ENCODE assay signal across 18 cellular contexts in genomic region chr4:56007154-56007553, GRCh38. TPM values are rescaled to one million over a fixed set of nuclear protein-coding genes. Genes with fewer than 3 reads are reported as not detected.
DNase-seq lines count a peak whose midpoint lies in the region; ATAC-seq and TF ChIP-seq lines count a peak whose summit lies in the region.
"Had no signal": no experiment of that assay in that cellular context is flagged by ENCODE, and none has a peak within 500 bp of the region (broad histone marks: within the 10 kb centered on the region; RNA-seq: fewer than 3 reads in every experiment).

No MANE protein-coding gene starts in this region.

- H3K27ac Mint-ChIP-seq in GM23338 (no peak overlapping the region), endodermal cell (no peak overlapping the region), nephron progenitor cell (no peak overlapping the region)
- H3K27ac Mint-ChIP-seq: CD4-positive, alpha-beta T cell had no signal

- TF ChIP-seq CTCF in GM23338 (conservative IDR thresholded peaks at IDR 0.05; ENCODE audit: low read depth in 2 of 2) (peak; percentile 30 to 52; a peak in 3 of 4 replicates), endodermal cell (conservative IDR thresholded peaks at IDR 0.05) (peak; percentile 49), nephron progenitor cell (IDR thresholded peaks at IDR 0.05) (no peak), transverse colon (IDR thresholded peaks at IDR 0.05) (no peak)

- DNase-seq in GM23338 (ENCODE audit: low spot score) (peak; percentile 33), SK-MEL-5 (ENCODE audit: low read depth, low spot score) (peak; percentile 21), endodermal cell (peak; percentile 51), nephron progenitor cell (peak; percentile 15), foreskin melanocyte (no peak), transverse colon (no peak)
- DNase-seq: ACHN; Calu3; CD4-positive, alpha-beta T cell; DMS153; DMS79 treated with DMSO at 0.1 percent for 48 hours; EL; GOT3 had no signal

- H3K4me1 ChIP-seq in GM23338 (ENCODE audit: insufficient read depth) (no peaks in the 10 kb centered on the region), endodermal cell (ENCODE audit: control insufficient read depth, insufficient read depth, low read length) (no peaks in the 10 kb centered on the region), transverse colon (no peaks in the 10 kb centered on the region)

- ATAC-seq in GM23338, result peak; percentile 74
- no peak for ATAC-seq in HG02610 (IDR thresholded peaks at IDR 0.05; ENCODE audit: unreplicated experiment)
- no peak for ATAC-seq in GM21723 (IDR thresholded peaks at IDR 0.05; ENCODE audit: unreplicated experiment)
- ATAC-seq: HCT116 had no signal

- H3K27ac ChIP-seq in GM23338 (ENCODE audit: low read depth) (no peak overlapping the region), endodermal cell (ENCODE audit: low read depth, low read length) (no peak overlapping the region), transverse colon (no peak overlapping the region)
- H3K27ac ChIP-seq: BLaER1 treated with 17β-estradiol and CSF1 and Interleukin-3, amounts not matched to agents 10 nM and 100 nM had no signal

- peaks cover 6% of the 10 kb centered on the region for H3K9me3 ChIP-seq in endodermal cell (ENCODE audit: control insufficient read depth, low read length)
- no peaks in the 10 kb centered on the region for H3K9me3 ChIP-seq in transverse colon

- no peak overlapping the region for H2AFZ ChIP-seq in GM23338

- H3K4me1 Mint-ChIP-seq in GM23338, result no peaks in the 10 kb centered on the region
- H3K4me1 Mint-ChIP-seq in endodermal cell, result no peaks in the 10 kb centered on the region
- no peaks in the 10 kb centered on the region for H3K4me1 Mint-ChIP-seq in nephron progenitor cell

- no peaks in the 10 kb centered on the region for H3F3A ChIP-seq in GM23338 (replicated peaks; ENCODE audit: low read depth)

- no peak for TF ChIP-seq POLR2A in transverse colon (IDR thresholded peaks at IDR 0.05)

- no peak overlapping the region for H3K4me2 ChIP-seq in GM23338
- H3K4me2 ChIP-seq: BLaER1 treated with 17β-estradiol and CSF1 and Interleukin-3, amounts not matched to agents 10 nM and 100 nM had no signal

- no peak overlapping the region for H3K4me3 Mint-ChIP-seq in GM23338
- no peak overlapping the region for H3K4me3 Mint-ChIP-seq in endodermal cell
- H3K4me3 Mint-ChIP-seq in nephron progenitor cell, result no peak overlapping the region
- H3K4me3 Mint-ChIP-seq: CD4-positive, alpha-beta T cell; IgD-negative memory B cell had no signal

- H3K9ac ChIP-seq in endodermal cell (ENCODE audit: extremely low read depth, low read length, poor library complexity, severe bottlenecking), result no peak overlapping the region
- H3K9ac ChIP-seq: BLaER1 treated with 17β-estradiol and CSF1 and Interleukin-3, amounts not matched to agents 10 nM and 100 nM had no signal

- intact Hi-C loops in transverse colon (cut with DNase I; ENCODE audit: low total_unique reads), result no loop called here

- in situ Hi-C loops in SK-MEL-5 (cut with HindIII; ENCODE audit: low pct_unique_long_range_greater_than_20kb, low sequenced_read_pairs), result no loop called here
- in situ Hi-C loops in transverse colon (cut with MboI; ENCODE audit: low pct_ligation_motif_present in 1 of 4, low pct_unique_long_range_greater_than_20kb in 1 of 4, low sequenced_read_pairs in 3 of 4), result no loop called here

- no peaks in the 10 kb centered on the region for H3K27me3 Mint-ChIP-seq in GM23338 (ENCODE audit: insufficient read depth, low read depth, poor library complexity)
- H3K27me3 Mint-ChIP-seq in endodermal cell (ENCODE audit: insufficient read depth), result no peaks in the 10 kb centered on the region
- peaks cover 3% of the 10 kb centered on the region for H3K27me3 Mint-ChIP-seq in nephron progenitor cell (ENCODE audit: low read depth, poor library complexity)
- H3K27me3 Mint-ChIP-seq: CD4-positive, alpha-beta T cell; IgD-negative memory B cell had no signal

- TF ChIP-seq EP300 in transverse colon (IDR thresholded peaks at IDR 0.05; ENCODE audit: low read depth), result no peak

- H3K27me3 ChIP-seq in GM23338 (ENCODE audit: insufficient read depth) (no peaks in the 10 kb centered on the region), endodermal cell (ENCODE audit: control insufficient read depth, insufficient read depth, low read length, poor library complexity, severe bottlenecking) (no peaks in the 10 kb centered on the region), transverse colon (no peaks in the 10 kb centered on the region)
- H3K27me3 ChIP-seq: BLaER1 treated with 17β-estradiol and CSF1 and Interleukin-3, amounts not matched to agents 10 nM and 100 nM had no signal

- H3K9me3 Mint-ChIP-seq in GM23338 (no peaks in the 10 kb centered on the region), endodermal cell (no peaks in the 10 kb centered on the region), nephron progenitor cell (peaks cover 10% of the 10 kb centered on the region)
- H3K9me3 Mint-ChIP-seq: IgD-negative memory B cell had no signal

- H3K36me3 ChIP-seq in GM23338 (ENCODE audit: insufficient read depth), result 0 out of 2 replicates have a peak, but pooled peaks cover 7% of the 10 kb centered on the region
- H3K36me3 ChIP-seq in endodermal cell (ENCODE audit: control insufficient read depth, insufficient read depth, low read length), result peaks cover 45% of the 10 kb centered on the region
- peaks cover 0 to 6% (median 0%) of the 10 kb centered on the region in 4 donors for H3K36me3 ChIP-seq in transverse colon

- H4K20me1 ChIP-seq in GM23338 (replicated peaks; ENCODE audit: insufficient read depth), result no peaks in the 10 kb centered on the region; the same call in 1 of the 2 replicates
- H4K20me1 ChIP-seq: BLaER1 treated with 17β-estradiol and CSF1 and Interleukin-3, amounts not matched to agents 10 nM and 100 nM had no signal

- H3K9me2 ChIP-seq in GM23338 (ENCODE audit: insufficient read depth), result no peaks in the 10 kb centered on the region

- H3K36me3 Mint-ChIP-seq in GM23338 (ENCODE audit: low read depth) (peaks cover 28% of the 10 kb centered on the region; the same call in 2 of the 3 replicates), endodermal cell (ENCODE audit: low read depth) (peaks cover 56% of the 10 kb centered on the region), nephron progenitor cell (ENCODE audit: low read depth) (peaks cover 81% of the 10 kb centered on the region)

- no peak overlapping the region for H3K4me3 ChIP-seq in GM23338
- no peak overlapping the region for H3K4me3 ChIP-seq in endodermal cell (ENCODE audit: low read length)
- H3K4me3 ChIP-seq in transverse colon, result no peak overlapping the region
- H3K4me3 ChIP-seq: BLaER1 treated with 17β-estradiol and CSF1 and Interleukin-3, amounts not matched to agents 10 nM and 100 nM had no signal

- no peaks in the 10 kb centered on the region; the same call in 1 of the 2 replicates for H3K79me2 ChIP-seq in GM23338 (replicated peaks; ENCODE audit: insufficient read depth)

TF ChIP-seq in GM23338, 12 proteins besides CTCF, POLR2A, EP300 and RAD21 (continues in another document):
- TF ChIP-seq EZH2 (IDR thresholded peaks at IDR 0.05; ENCODE audit: low read depth, unreplicated experiment) (no peak), ZNF114 (CRISPR knock-in tag; IDR thresholded peaks at IDR 0.05) (no peak), ZNF331 (CRISPR knock-in tag; IDR thresholded peaks at IDR 0.05; ENCODE audit: low read depth) (no peak), ETS1 (IDR thresholded peaks at IDR 0.05) (no peak), STAT1 (IDR thresholded peaks at IDR 0.05; ENCODE audit: unreplicated experiment) (no peak), CREB1 (CRISPR knock-in tag; IDR thresholded peaks at IDR 0.05; ENCODE audit: low read depth) (no peak), NANOG (IDR thresholded peaks at IDR 0.05; ENCODE audit: borderline replicate concordance) (no peak), JUNB (IDR thresholded peaks at IDR 0.05; ENCODE audit: unreplicated experiment) (no peak), EZH2phosphoT487 (IDR thresholded peaks at IDR 0.05; ENCODE audit: unreplicated experiment) (no peak)

RNA-seq across cellular contexts. Expression of gene CEP135, which starts 58.4 kb away (rescaled TPM):
- total RNA-seq in GM23338 (2014; rRNA removed; shearing (Covaris generic)), result 13.6 and 15.7 TPM in 2 replicates
- polyA plus RNA-seq in GM23338 (2016; fragmentation: Nextera tagmentation; extraction: Ambion mirVana), result 8.3 and 11.8 TPM in 2 replicates
- total RNA-seq in SK-MEL-5 (2014; rRNA removed; shearing (Covaris generic)), result 4.5 and 4.8 TPM in 2 replicates
- 2.4 and 5.5 TPM in 2 replicates for polyA plus RNA-seq in SK-MEL-5 (2015; cell fraction: cytosol; rRNA removed)
- polyA plus RNA-seq in SK-MEL-5 (2015; cell fraction: nucleus; rRNA removed), result 9.0 and 9.4 TPM in 2 replicates
- total RNA-seq in endodermal cell, result 10 to 100 TPM; 28.0 to 37.4 TPM
- polyA plus RNA-seq in endodermal cell (2013, experiment 1 of 2), result 14.7 TPM
- polyA plus RNA-seq in endodermal cell (2013, experiment 2 of 2), result 17.8 TPM
- total RNA-seq in transverse colon, result 10 to 100 TPM in 2 of 4 donors, 1 to 10 TPM in 2; 4.5 to 18.0 (median 9.9) TPM

Comparison
In these comparisons a context has a peak if more than half of its experiments do, and no peak if none do; other contexts are left out.
1. DNase-seq: peak in GM23338 (single experiment), SK-MEL-5 (single experiment), endodermal cell (single experiment) and nephron progenitor cell (single experiment); none in foreskin melanocyte (single experiment) and transverse colon (single experiment).
2. CTCF ChIP-seq: peak in GM23338 (2 of 2) and endodermal cell (single experiment); none in nephron progenitor cell (single experiment) and transverse colon (0 of 5).